In genomic region chr5:42404366-42404765, GRCh38 we compare ENCODE assay signal across 25 cellular contexts. TPM values are rescaled to one million over a fixed set of nuclear protein-coding genes. Genes with fewer than 3 reads are reported as not detected.
"Had no signal": no experiment of that assay in that cellular context is flagged by ENCODE, and none has a peak within 500 bp of the region (broad histone marks: within the 10 kb centered on the region; RNA-seq: fewer than 3 reads in every experiment).

No MANE protein-coding gene starts in this region.

- H3K36me3 ChIP-seq: esophagus squamous epithelium, gastroesophageal sphincter, heart left ventricle, lower lobe of right lung, pancreas, right lobe of liver, spleen, tibial artery had no signal

- H3K27ac Mint-ChIP-seq: effector memory CD8-positive, alpha-beta T cell; natural killer cell; stimulated activated memory B cell treated with anti-CD40 and anti-IgM and Interleukin-4, amounts not matched to agents 10 μg/mL and 1 μg/mL and 100 μg/mL, for 72 hours; type B pancreatic cell had no signal

- H3K9me3 ChIP-seq: esophagus squamous epithelium, gastroesophageal sphincter, heart left ventricle, lower lobe of right lung, pancreas, spleen, testis, tibial artery had no signal

- H2AFZ ChIP-seq: hepatocyte had no signal

- H3K27me3 ChIP-seq: esophagus squamous epithelium, gastroesophageal sphincter, heart left ventricle, hepatocyte, pancreas, right lobe of liver, spleen, testis, tibial artery had no signal

- H3K4me3 Mint-ChIP-seq: effector memory CD8-positive, alpha-beta T cell; natural killer cell; stimulated activated memory B cell treated with anti-CD40 and anti-IgM and Interleukin-4, amounts not matched to agents 10 μg/mL and 1 μg/mL and 100 μg/mL, for 72 hours; type B pancreatic cell had no signal

- H3K4me3 ChIP-seq: esophagus squamous epithelium, gastroesophageal sphincter, heart left ventricle, hepatocyte, lower lobe of right lung, pancreas, right lobe of liver, skin epidermis, spleen, testis, tibial artery had no signal

- H3K9me3 Mint-ChIP-seq: effector memory CD8-positive, alpha-beta T cell; natural killer cell; stimulated activated memory B cell treated with anti-CD40 and anti-IgM and Interleukin-4, amounts not matched to agents 10 μg/mL and 1 μg/mL and 100 μg/mL, for 72 hours; type B pancreatic cell had no signal

- H3K27me3 Mint-ChIP-seq: effector memory CD8-positive, alpha-beta T cell; stimulated activated memory B cell treated with anti-CD40 and anti-IgM and Interleukin-4, amounts not matched to agents 10 μg/mL and 1 μg/mL and 100 μg/mL, for 72 hours had no signal

- H3K4me2 ChIP-seq: hepatocyte had no signal

- H3K4me1 ChIP-seq: lower lobe of right lung, pancreas, right lobe of liver, spleen, testis, tibial artery had no signal

- H3K4me1 Mint-ChIP-seq: natural killer cell; stimulated activated memory B cell treated with anti-CD40 and anti-IgM and Interleukin-4, amounts not matched to agents 10 μg/mL and 1 μg/mL and 100 μg/mL, for 72 hours had no signal

- DNase-seq: cerebellar nuclear complex; cortex of kidney; effector memory CD8-positive, alpha-beta T cell; erythroblast; esophagus squamous epithelium; heart left ventricle; left colon; left ventricle myocardium superior; lower lobe of right lung; natural killer cell; occipital lobe; pancreas; right lobe of liver; spleen; stimulated activated CD4-positive, alpha-beta T cell treated with anti-CD3 and anti-CD28 coated beads, Interleukin-4, amount 100 ng/mL, for 4 hours; stimulated activated naive CD8-positive, alpha-beta T cell treated with anti-CD3 and anti-CD28 coated beads, Interleukin-15, Interleukin-2, amounts not matched to agents 100 U/mL and 50 U/mL, for 24 hours; substantia nigra; testis; tibial artery had no signal

- ATAC-seq: effector memory CD8-positive, alpha-beta T cell; gastroesophageal sphincter; heart left ventricle; left colon; left ventricle myocardium superior; lower lobe of right lung; natural killer cell; pancreas; right lobe of liver; stimulated activated memory B cell treated with anti-CD40 and anti-IgM and Interleukin-4, amounts not matched to agents 10 μg/mL and 1 μg/mL and 100 μg/mL, for 72 hours; stimulated activated naive CD8-positive, alpha-beta T cell treated with anti-CD3 and anti-CD28 coated beads, Interleukin-15, Interleukin-2, amounts not matched to agents 100 U/mL and 50 U/mL, for 24 hours had no signal

- H3K79me2 ChIP-seq: hepatocyte had no signal

- H3K36me3 Mint-ChIP-seq: natural killer cell; stimulated activated memory B cell treated with anti-CD40 and anti-IgM and Interleukin-4, amounts not matched to agents 10 μg/mL and 1 μg/mL and 100 μg/mL, for 72 hours; type B pancreatic cell had no signal

- H3K27ac ChIP-seq: esophagus squamous epithelium, gastroesophageal sphincter, heart left ventricle, hepatocyte, lower lobe of right lung, pancreas, right lobe of liver, skin epidermis, spleen, testis, tibial artery had no signal

RNA-seq across cellular contexts. Expression of gene GHR, which starts 18.9 kb away (rescaled TPM):
- total RNA-seq: mononuclear cell, natural killer cell had no signal
